13 cellular contexts compared by ENCODE assay signal in the genomic region with DNA sequence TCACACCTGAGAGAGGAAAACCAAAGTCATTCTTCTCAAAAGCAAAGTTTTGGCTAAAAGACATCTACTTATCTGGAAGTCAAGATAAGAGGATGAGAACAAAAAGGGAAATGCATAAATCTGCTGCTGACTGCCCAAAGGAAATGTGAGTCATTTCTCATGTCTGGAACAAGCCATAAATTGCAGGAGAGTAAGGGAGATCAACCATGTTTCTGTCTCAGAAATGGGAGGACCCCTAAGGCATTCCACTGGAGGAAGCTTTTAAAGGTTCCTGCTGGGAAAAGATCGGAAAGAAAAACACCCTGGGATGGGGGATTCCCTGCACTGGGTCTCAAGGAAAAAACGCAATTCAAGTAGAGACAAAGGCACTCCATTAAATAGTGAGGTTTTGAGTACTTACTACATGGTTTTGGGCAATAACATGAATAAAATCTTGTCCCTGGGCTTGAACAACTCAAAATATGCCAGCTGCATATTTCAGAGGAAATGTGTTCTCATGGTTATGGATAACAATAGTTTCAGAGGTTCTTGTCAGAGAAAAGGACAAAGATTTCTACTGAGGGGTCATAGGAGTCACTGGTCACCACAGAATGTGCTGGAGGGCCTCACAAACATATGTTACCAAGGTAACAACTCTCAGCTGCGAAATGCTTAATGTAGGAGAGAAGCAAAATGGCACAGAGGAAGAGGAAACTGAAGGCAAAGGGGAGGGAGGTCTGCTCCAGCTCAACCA. TPM values are rescaled to one million over a fixed set of nuclear protein-coding genes. Genes with fewer than 3 reads are reported as not detected.
DNase-seq lines count a peak whose midpoint lies in the region; ATAC-seq, FAIRE-seq and TF ChIP-seq lines count a peak whose summit lies in the region.
"Had no signal": no experiment of that assay in that cellular context is flagged by ENCODE, and none has a peak within 500 bp of the region (broad histone marks: within the 10 kb centered on the region; RNA-seq: fewer than 3 reads in every experiment).

No MANE protein-coding gene starts in this region.

- CTCF ChIA-PET in HepG2 (lab: Yijun Ruan, JAX; ENCODE audit: low intra/inter-chr PET ratio, low total read pairs): no interaction called here

- no peaks in the 10 kb centered on the region for H3K9me3 ChIP-seq in right lobe of liver
- no peaks in the 10 kb centered on the region for H3K9me3 ChIP-seq in HepG2 (ENCODE audit: low read length)
- H3K9me3 ChIP-seq in astrocyte (ENCODE audit: insufficient read depth, low read depth, low read length): no peaks in the 10 kb centered on the region
- H3K9me3 ChIP-seq in iPS-18a (ENCODE audit: control insufficient read depth, low read depth, low read length): no peaks in the 10 kb centered on the region
- no peaks in the 10 kb centered on the region for H3K9me3 ChIP-seq in upper lobe of right lung
- H3K9me3 ChIP-seq in tibial artery: no peaks in the 10 kb centered on the region

- TF ChIP-seq POLR2A in right lobe of liver (IDR thresholded peaks at IDR 0.05) (no peak), HepG2 (IDR thresholded peaks at IDR 0.05; ENCODE audit: insufficient read depth in 1 of 2, low read depth in 2 of 2, low read length in 2 of 2) (no peak)

- H3K4me1 Mint-ChIP-seq in astrocyte (ENCODE audit: low read depth, unreplicated experiment): peaks cover 19% of the 10 kb centered on the region

- no peak overlapping the region for H3K9ac ChIP-seq in HepG2 (ENCODE audit: insufficient read depth, low read depth, low read length)
- peak overlapping the region; percentile 29 for H3K9ac ChIP-seq in astrocyte (ENCODE audit: low read length)
- peak overlapping the region; percentile 30 for H3K9ac ChIP-seq in iPS-18a (ENCODE audit: low read length)

- 3% methylated on average over 3 of the region's 3 CpGs for WGBS in right lobe of liver (ENCODE audit: insufficient coverage, low coverage, low lambda C conversion rate, missing lambda C conversion rate)
- 31% methylated on average over 3 of the region's 3 CpGs for WGBS in HepG2 (ENCODE audit: low lambda C conversion rate)

- H3K4me3 ChIP-seq in right lobe of liver: no peak overlapping the region
- H3K4me3 ChIP-seq in HepG2 (replicated peaks in 1 of 3; ENCODE audit: insufficient read depth in 1 of 3, low read depth in 2 of 3, low read length in 3 of 3): no peak overlapping the region
- no peak overlapping the region for H3K4me3 ChIP-seq in astrocyte (ENCODE audit: insufficient read depth, low read depth, low read length)
- H3K4me3 ChIP-seq in iPS-18a (ENCODE audit: low read length): no peak overlapping the region
- no peak overlapping the region for H3K4me3 ChIP-seq in upper lobe of right lung
- no peak overlapping the region for H3K4me3 ChIP-seq in tibial artery

- intact Hi-C loops in right lobe of liver (cut with DNase I) (no loop called here), HepG2 (cut with micrococcal nuclease; ENCODE audit: unreplicated experiment) (no loop called here), upper lobe of right lung (cut with DNase I) (no loop called here), tibial artery (cut with DNase I; ENCODE audit: low total_unique reads) (no loop called here)

- H3K36me3 ChIP-seq in right lobe of liver (no peaks in the 10 kb centered on the region), HepG2 (replicated peaks in 1 of 2; ENCODE audit: control insufficient read depth in 1 of 2, insufficient read depth in 2 of 2, low read length in 2 of 2) (no peaks in the 10 kb centered on the region), astrocyte (ENCODE audit: insufficient read depth, low read length) (no peaks in the 10 kb centered on the region), iPS-18a (ENCODE audit: control insufficient read depth, low read depth, low read length) (no peaks in the 10 kb centered on the region), upper lobe of right lung (no peaks in the 10 kb centered on the region), tibial artery (no peaks in the 10 kb centered on the region)

- no peaks in the 10 kb centered on the region for H3K36me3 Mint-ChIP-seq in astrocyte (ENCODE audit: low read depth, unreplicated experiment)

- H3K79me2 ChIP-seq in HepG2 (ENCODE audit: insufficient read depth, low read length) (no peaks in the 10 kb centered on the region), astrocyte (ENCODE audit: insufficient read depth, low read length) (no peaks in the 10 kb centered on the region)

- no peaks in the 10 kb centered on the region for H3K4me1 ChIP-seq in right lobe of liver
- H3K4me1 ChIP-seq in HepG2 (ENCODE audit: insufficient read depth, low read length): no peaks in the 10 kb centered on the region
- peaks cover 14% of the 10 kb centered on the region for H3K4me1 ChIP-seq in astrocyte (ENCODE audit: insufficient read depth, low read length)
- peaks cover 22% of the 10 kb centered on the region for H3K4me1 ChIP-seq in iPS-18a (ENCODE audit: control insufficient read depth, low read depth, low read length)
- no peaks in the 10 kb centered on the region for H3K4me1 ChIP-seq in upper lobe of right lung
- H3K4me1 ChIP-seq in tibial artery: no peaks in the 10 kb centered on the region

- H4K20me1 ChIP-seq in HepG2 (ENCODE audit: insufficient read depth, low read length) (no peaks in the 10 kb centered on the region), astrocyte (ENCODE audit: insufficient read depth, low read length) (no peaks in the 10 kb centered on the region)

- H3K27me3 Mint-ChIP-seq in astrocyte (ENCODE audit: low read depth, unreplicated experiment): no peaks in the 10 kb centered on the region

- TF ChIP-seq CTCF in right lobe of liver (IDR thresholded peaks at IDR 0.05): no peak
- TF ChIP-seq CTCF in HepG2 (CRISPR knock-in tag; IDR thresholded peaks at IDR 0.05): no peak
- TF ChIP-seq CTCF in astrocyte (IDR thresholded peaks at IDR 0.05; ENCODE audit: insufficient read depth, low read depth, low read length): no peak
- no peak for TF ChIP-seq CTCF in upper lobe of right lung (IDR thresholded peaks at IDR 0.05)
- TF ChIP-seq CTCF in tibial artery (IDR thresholded peaks at IDR 0.05): no peak

- POLR2A ChIA-PET in HepG2 (lab: Yijun Ruan, JAX): no interaction called here

- no TSS peak for BruUV-seq in HepG2 (replicated peaks; lab: Mats Ljungman, UMichigan)

- in situ Hi-C loops in HepG2 (cut with HindIII; ENCODE audit: extremely low pct_ligation_motif_present, low pct_unique_long_range_greater_than_20kb): no loop called here

- H3K27ac ChIP-seq in right lobe of liver: no peak overlapping the region
- H3K27ac ChIP-seq in HepG2 (ENCODE audit: extremely low read length, insufficient read depth, low read length): no peak overlapping the region
- H3K27ac ChIP-seq in astrocyte (ENCODE audit: low read depth, low read length): peak overlapping the region; percentile 54
- peak overlapping the region; percentile 73 for H3K27ac ChIP-seq in iPS-18a (ENCODE audit: low read length)
- H3K27ac ChIP-seq in upper lobe of right lung: peak overlapping the region; percentile 24
- no peak overlapping the region for H3K27ac ChIP-seq in tibial artery

- H3K4me3 Mint-ChIP-seq in astrocyte (ENCODE audit: unreplicated experiment): no peak overlapping the region
- H3K4me3 Mint-ChIP-seq: stimulated activated memory B cell treated with anti-CD40 and anti-IgM and Interleukin-4, amounts not matched to agents 10 μg/mL and 1 μg/mL and 100 μg/mL, for 72 hours had no signal

- DNase-seq in right lobe of liver (no peak), HepG2 (ENCODE audit: low spot score) (no peak), astrocyte (ENCODE audit: low read depth) (peak; percentile 77), upper lobe of right lung (no peak), SKM-1 treated with dmso at 0.1 percent for 144 hours (lab: John Stamatoyannopoulos, UW; ENCODE audit: unreplicated experiment) (no peak), tibial artery (no peak), DMS79 (lab: John Stamatoyannopoulos, UW) (no peak)
- DNase-seq: central memory CD4-positive, alpha-beta T cell; NCI-H1092 treated with DMSO at 0.1 percent for 48 hours; small intestine had no signal

- H3K9me3 Mint-ChIP-seq in astrocyte (ENCODE audit: unreplicated experiment): no peaks in the 10 kb centered on the region

- TF ChIP-seq EP300 in HepG2 (IDR thresholded peaks at IDR 0.05; ENCODE audit: low read depth in 2 of 2, low read length in 2 of 2) (no peak), HepG2 (CRISPR knock-in tag; IDR thresholded peaks at IDR 0.05; ENCODE audit: borderline replicate concordance) (no peak)

- ATAC-seq in right lobe of liver (peak; percentile 20 to 64 (median 40)), HepG2 (no peak), upper lobe of right lung (no peak)
- ATAC-seq: stimulated activated memory B cell treated with anti-CD40 and anti-IgM and Interleukin-4, amounts not matched to agents 10 μg/mL and 1 μg/mL and 100 μg/mL, for 72 hours had no signal

- no peaks in the 10 kb centered on the region for H3K27me3 ChIP-seq in right lobe of liver
- H3K27me3 ChIP-seq in HepG2 (ENCODE audit: control insufficient read depth in 1 of 2, insufficient read depth in 2 of 2, low read length in 2 of 2): no peaks in the 10 kb centered on the region
- H3K27me3 ChIP-seq in astrocyte (ENCODE audit: insufficient read depth, low read length): no peaks in the 10 kb centered on the region
- H3K27me3 ChIP-seq in iPS-18a (ENCODE audit: control insufficient read depth, insufficient read depth, low read length): no peaks in the 10 kb centered on the region
- no peaks in the 10 kb centered on the region for H3K27me3 ChIP-seq in upper lobe of right lung
- no peaks in the 10 kb centered on the region for H3K27me3 ChIP-seq in tibial artery

- TF ChIP-seq RAD21 in HepG2 (CRISPR knock-in tag; IDR thresholded peaks at IDR 0.05): no peak

- peak overlapping the region; percentile 98 for H3K27ac Mint-ChIP-seq in astrocyte (ENCODE audit: unreplicated experiment)
- H3K27ac Mint-ChIP-seq: stimulated activated memory B cell treated with anti-CD40 and anti-IgM and Interleukin-4, amounts not matched to agents 10 μg/mL and 1 μg/mL and 100 μg/mL, for 72 hours had no signal

- H2AFZ ChIP-seq in HepG2 (ENCODE audit: low read length): no peak overlapping the region
- H2AFZ ChIP-seq in astrocyte (ENCODE audit: low read depth, low read length): peak overlapping the region; percentile 9

- H3K4me2 ChIP-seq in HepG2 (ENCODE audit: low read depth, low read length) (no peak overlapping the region), astrocyte (ENCODE audit: low read length) (peak overlapping the region; percentile 45)

- FAIRE-seq in HepG2 (lab: Jason Lieb, UNC): no peak
- peak; percentile 93 for FAIRE-seq in astrocyte (lab: Jason Lieb, UNC)
- FAIRE-seq: small intestine had no signal

RNA-seq across cellular contexts. Expression of a gene that starts 19.3 kb away (rescaled TPM):
- total RNA-seq in right lobe of liver (1 to 10 TPM in 1 of 6 experiments, under 1 TPM in 4, not detected in 1; 0.26 to 1.1 (median 0.43) TPM), HepG2 (2016; rRNA removed; fragmentation: Illumina TruSeq; extraction: Trizol) (0.60 and 0.89 TPM in 2 replicates), astrocyte (1.8 and 3.0 TPM in 2 replicates), upper lobe of right lung (1.6 TPM)
- 0.30 and 0.44 TPM in 2 replicates for total RNA-seq in HepG2 (2016; cell fraction: cytosol; rRNA removed; fragmentation: Illumina TruSeq; extraction: Trizol; ENCODE audit: low read depth)
- 0.30 and 0.87 TPM in 2 replicates for total RNA-seq in HepG2 (2016; cell fraction: insoluble cytoplasmic fraction; rRNA removed; fragmentation: Illumina TruSeq; extraction: Trizol)
- 0.59 TPM in 2 replicates for total RNA-seq in HepG2 (2016; cell fraction: membrane; rRNA removed; fragmentation: Illumina TruSeq; extraction: Trizol)
- 0.31 and 0.94 TPM in 2 replicates for total RNA-seq in HepG2 (2016; cell fraction: nucleus; rRNA removed; fragmentation: Illumina TruSeq; extraction: Trizol)
- 0.30 and 0.57 TPM in 2 replicates for polyA plus RNA-seq in HepG2 (2011; rRNA removed)
- 0.62 and 1.1 TPM in 2 replicates for polyA plus RNA-seq in HepG2 (2011; cell fraction: cytosol; rRNA removed)
- polyA plus RNA-seq in HepG2 (2011; cell fraction: nucleus; rRNA removed): 0.40 and 0.64 TPM in 2 replicates
- 1.3 TPM in 2 replicates for polyA plus RNA-seq in HepG2 (2012)
- polyA plus RNA-seq in HepG2 (2016; cell fraction: cytosol; fragmentation: Illumina TruSeq; extraction: Trizol; ENCODE audit: low read depth): 0.40 and 0.47 TPM in 2 replicates
- 0.40 and 0.85 TPM in 2 replicates for polyA plus RNA-seq in HepG2 (2016; cell fraction: insoluble cytoplasmic fraction; fragmentation: Illumina TruSeq; extraction: Trizol; ENCODE audit: low read depth)
- 0.27 and 0.89 TPM in 2 replicates for polyA plus RNA-seq in HepG2 (2016; cell fraction: membrane; fragmentation: Illumina TruSeq; extraction: Trizol; ENCODE audit: low read depth)
- 1.0 TPM in 2 replicates for polyA plus RNA-seq in HepG2 (2016; cell fraction: nucleus; fragmentation: Illumina TruSeq; extraction: Trizol; ENCODE audit: insufficient read depth, low read depth)
- polyA minus RNA-seq in HepG2 (2011; rRNA and poly(A)+ RNA removed; ENCODE audit: low replicate concordance): 0.09 and 4.3 TPM in 2 replicates
- not detected in 2 replicates for polyA minus RNA-seq in HepG2 (2011; cell fraction: cytosol; rRNA and poly(A)+ RNA removed)
- polyA minus RNA-seq in HepG2 (2011; cell fraction: nucleus; rRNA and poly(A)+ RNA removed): 0.87 TPM in 1 of 2 replicates, not detected in the other
- total RNA-seq: activated CD8-positive, alpha-beta memory T cell treated with anti-CD3 and anti-CD28 coated beads for 36 hours had no signal

RNA-seq across cellular contexts. Expression of a gene that starts 39.9 kb away (rescaled TPM):
- total RNA-seq in right lobe of liver (1 to 10 TPM; 3.6 to 7.5 (median 3.9) TPM), HepG2 (2016; rRNA removed; fragmentation: Illumina TruSeq; extraction: Trizol) (1.3 and 1.4 TPM in 2 replicates), astrocyte (15.9 and 16.0 TPM in 2 replicates), upper lobe of right lung (9.6 TPM)
- total RNA-seq in HepG2 (2016; cell fraction: cytosol; rRNA removed; fragmentation: Illumina TruSeq; extraction: Trizol; ENCODE audit: low read depth): 0.62 and 0.71 TPM in 2 replicates
- total RNA-seq in HepG2 (2016; cell fraction: insoluble cytoplasmic fraction; rRNA removed; fragmentation: Illumina TruSeq; extraction: Trizol): 1.2 and 1.3 TPM in 2 replicates
- 0.68 and 0.90 TPM in 2 replicates for total RNA-seq in HepG2 (2016; cell fraction: membrane; rRNA removed; fragmentation: Illumina TruSeq; extraction: Trizol)
- total RNA-seq in HepG2 (2016; cell fraction: nucleus; rRNA removed; fragmentation: Illumina TruSeq; extraction: Trizol): 1.8 and 2.1 TPM in 2 replicates
- polyA plus RNA-seq in HepG2 (2011; rRNA removed): 0.92 and 0.97 TPM in 2 replicates
- 0.56 and 0.71 TPM in 2 replicates for polyA plus RNA-seq in HepG2 (2011; cell fraction: cytosol; rRNA removed)
- polyA plus RNA-seq in HepG2 (2011; cell fraction: nucleus; rRNA removed): 2.5 TPM in 2 replicates
- polyA plus RNA-seq in HepG2 (2012): 2.4 and 2.5 TPM in 2 replicates
- polyA plus RNA-seq in HepG2 (2016; cell fraction: cytosol; fragmentation: Illumina TruSeq; extraction: Trizol; ENCODE audit: low read depth): 0.08 TPM in 2 replicates
- 1.2 and 1.3 TPM in 2 replicates for polyA plus RNA-seq in HepG2 (2016; cell fraction: insoluble cytoplasmic fraction; fragmentation: Illumina TruSeq; extraction: Trizol; ENCODE audit: low read depth)
- polyA plus RNA-seq in HepG2 (2016; cell fraction: membrane; fragmentation: Illumina TruSeq; extraction: Trizol; ENCODE audit: low read depth): 0.15 and 0.20 TPM in 2 replicates
- polyA plus RNA-seq in HepG2 (2016; cell fraction: nucleus; fragmentation: Illumina TruSeq; extraction: Trizol; ENCODE audit: insufficient read depth, low read depth): 1.9 and 2.3 TPM in 2 replicates
- 2.5 TPM in 1 of 2 replicates, not detected in the other for polyA minus RNA-seq in HepG2 (2011; rRNA and poly(A)+ RNA removed; ENCODE audit: low replicate concordance)
- 1.7 and 1.8 TPM in 2 replicates for polyA minus RNA-seq in HepG2 (2011; cell fraction: cytosol; rRNA and poly(A)+ RNA removed)
- polyA minus RNA-seq in HepG2 (2011; cell fraction: nucleus; rRNA and poly(A)+ RNA removed): 3.1 and 3.2 TPM in 2 replicates
- total RNA-seq: activated CD8-positive, alpha-beta memory T cell treated with anti-CD3 and anti-CD28 coated beads for 36 hours had no signal

Comparison
In these comparisons a context has a peak if more than half of its experiments do, and no peak if none do; other contexts are left out.
1. ATAC-seq: peak in right lobe of liver (4 of 4); none in HepG2 (single experiment) and upper lobe of right lung (single experiment).
2. H3K27ac ChIP-seq: peak in astrocyte (single experiment), iPS-18a (single experiment) and upper lobe of right lung (single experiment); none in right lobe of liver (0 of 3), HepG2 (single experiment) and tibial artery (0 of 2).